ENCODE assay signal across 19 cellular contexts in genomic region chr17:48623583-48623982, GRCh38. TPM values are rescaled to one million over a fixed set of nuclear protein-coding genes. Genes with fewer than 3 reads are reported as not detected.
"Had no signal": no experiment of that assay in that cellular context is flagged by ENCODE, and none has a peak within 500 bp of the region (broad histone marks: within the 10 kb centered on the region; RNA-seq: fewer than 3 reads in every experiment).

No MANE protein-coding gene starts in this region.

- H3K36me3 ChIP-seq: cardiac muscle cell, esophagus muscularis mucosa, neural progenitor cell, upper lobe of right lung had no signal

- H3K9ac ChIP-seq: neural progenitor cell had no signal

- H3K4me3 Mint-ChIP-seq: activated CD4-positive, alpha-beta T cell treated with anti-CD3 and anti-CD28 coated beads, Interleukin-2, amount 10 ng/mL, durations not matched to agents 7 days and 5 days; activated naive CD4-positive, alpha-beta T cell treated with anti-CD3 and anti-CD28 coated beads for 36 hours; neural progenitor cell had no signal

- ATAC-seq: activated naive CD8-positive, alpha-beta T cell treated with anti-CD3 and anti-CD28 coated beads, Interleukin-2, amount 50 U/mL, for 24 hours; sciatic nerve; stimulated activated naive CD8-positive, alpha-beta T cell treated with anti-CD3 and anti-CD28 coated beads, Interleukin-15, amount 100 ng/mL, for 72 hours; upper lobe of right lung had no signal

- H3K9me3 Mint-ChIP-seq: activated CD4-positive, alpha-beta T cell treated with anti-CD3 and anti-CD28 coated beads, Interleukin-2, amount 10 ng/mL, durations not matched to agents 7 days and 5 days; activated naive CD4-positive, alpha-beta T cell treated with anti-CD3 and anti-CD28 coated beads for 36 hours; activated naive CD8-positive, alpha-beta T cell treated with anti-CD3 and anti-CD28 coated beads, Interleukin-2, amount 50 U/mL, for 24 hours; stimulated activated naive CD8-positive, alpha-beta T cell treated with anti-CD3 and anti-CD28 coated beads, Interleukin-15, amount 100 ng/mL, for 72 hours had no signal

- DNase-seq: activated CD4-positive, alpha-beta T cell treated with anti-CD3 and anti-CD28 coated beads, Interleukin-2, amount 10 ng/mL, durations not matched to agents 7 days and 5 days; activated naive CD4-positive, alpha-beta T cell treated with anti-CD3 and anti-CD28 coated beads for 36 hours; activated naive CD8-positive, alpha-beta T cell treated with anti-CD3 and anti-CD28 coated beads, Interleukin-2, amount 50 U/mL, for 24 hours; aorta; mesendoderm; stimulated activated CD4-positive, alpha-beta T cell treated with anti-CD3 and anti-CD28 coated beads, Interleukin-1b, Interleukin-23, amount 100 ng/mL, for 48 hours; stimulated activated naive CD8-positive, alpha-beta T cell treated with anti-CD3 and anti-CD28 coated beads, Interleukin-15, amount 100 ng/mL, for 72 hours; upper lobe of right lung had no signal

- H3K9me3 ChIP-seq: esophagus muscularis mucosa, upper lobe of right lung had no signal

- H3K27ac Mint-ChIP-seq: activated CD4-positive, alpha-beta T cell treated with anti-CD3 and anti-CD28 coated beads, Interleukin-2, amount 10 ng/mL, durations not matched to agents 7 days and 5 days; activated naive CD4-positive, alpha-beta T cell treated with anti-CD3 and anti-CD28 coated beads for 36 hours; activated naive CD8-positive, alpha-beta T cell treated with anti-CD3 and anti-CD28 coated beads, Interleukin-2, amount 50 U/mL, for 24 hours; neural progenitor cell; stimulated activated naive CD8-positive, alpha-beta T cell treated with anti-CD3 and anti-CD28 coated beads, Interleukin-15, amount 100 ng/mL, for 72 hours had no signal

- H3K36me3 Mint-ChIP-seq: neural progenitor cell had no signal

- H3K27ac ChIP-seq: cardiac muscle cell, esophagus muscularis mucosa, hepatocyte, neural progenitor cell, upper lobe of right lung had no signal

- H3K4me3 ChIP-seq: cardiac muscle cell, esophagus muscularis mucosa, hepatocyte, neural progenitor cell, upper lobe of right lung had no signal

- H3K4me2 ChIP-seq: neural progenitor cell had no signal

- H2AFZ ChIP-seq: hepatocyte, neural progenitor cell had no signal

- H3K79me2 ChIP-seq: hepatocyte had no signal

- FAIRE-seq: keratinocyte had no signal

RNA-seq across cellular contexts. Expression of gene HOXB9, which starts 2.6 kb away (rescaled TPM):
- total RNA-seq: activated CD4-positive, alpha-beta T cell treated with anti-CD3 and anti-CD28 coated beads, Interleukin-2, amount 10 ng/mL, durations not matched to agents 7 days and 5 days; cardiac muscle cell; esophagus muscularis mucosa; liver; osteocyte; pulmonary artery endothelial cell; temporal lobe; upper lobe of right lung had no signal
- polyA plus RNA-seq: cardiac muscle cell, liver had no signal

RNA-seq across cellular contexts. Expression of gene HOXB8, which starts 8.5 kb away (rescaled TPM):
- total RNA-seq: activated CD4-positive, alpha-beta T cell treated with anti-CD3 and anti-CD28 coated beads, Interleukin-2, amount 10 ng/mL, durations not matched to agents 7 days and 5 days; activated naive CD4-positive, alpha-beta T cell treated with anti-CD3 and anti-CD28 coated beads for 36 hours; cardiac muscle cell; esophagus muscularis mucosa; liver; osteocyte; pulmonary artery endothelial cell; T-helper 2 cell treated with Interferon-gamma antibody and Interleukin-4, amounts not matched to agents 100 ng/mL and 5 ng/mL, for 36 hours had no signal
- polyA plus RNA-seq: cardiac muscle cell, keratinocyte, liver had no signal

RNA-seq across cellular contexts. Expression of gene HOXB7, which starts 12.8 kb away (rescaled TPM):
- total RNA-seq: cardiac muscle cell, osteocyte, temporal lobe had no signal
- polyA plus RNA-seq: cardiac muscle cell had no signal

RNA-seq across cellular contexts. Expression of gene HOXB6, which starts 18.8 kb away (rescaled TPM):
- total RNA-seq: activated CD4-positive, alpha-beta T cell treated with anti-CD3 and anti-CD28 coated beads, Interleukin-2, amount 10 ng/mL, durations not matched to agents 7 days and 5 days; activated naive CD4-positive, alpha-beta T cell treated with anti-CD3 and anti-CD28 coated beads for 36 hours; osteocyte; T-helper 2 cell treated with Interferon-gamma antibody and Interleukin-4, amounts not matched to agents 100 ng/mL and 5 ng/mL, for 36 hours; temporal lobe had no signal
- polyA plus RNA-seq: cardiac muscle cell had no signal

RNA-seq across cellular contexts. Expression of gene HOXB5, which starts 30.0 kb away (rescaled TPM):
- total RNA-seq: activated CD4-positive, alpha-beta T cell treated with anti-CD3 and anti-CD28 coated beads, Interleukin-2, amount 10 ng/mL, durations not matched to agents 7 days and 5 days; activated naive CD4-positive, alpha-beta T cell treated with anti-CD3 and anti-CD28 coated beads for 36 hours; osteocyte; temporal lobe had no signal
- polyA plus RNA-seq: keratinocyte had no signal
